20 cellular contexts compared by ENCODE assay signal in genomic region chr2:40975175-40975574, GRCh38.
DNase-seq lines count a peak whose midpoint lies in the region; ATAC-seq, FAIRE-seq and TF ChIP-seq lines count a peak whose summit lies in the region.
"Had no signal": no experiment of that assay in that cellular context is flagged by ENCODE, and none has a peak within 500 bp of the region (broad histone marks: within the 10 kb centered on the region; RNA-seq: fewer than 3 reads in every experiment).

No MANE protein-coding gene starts in this region.

- TF ChIP-seq RAD21 in neural cell (conservative IDR thresholded peaks at IDR 0.05) = no peak

- peak; percentile 81 for TF ChIP-seq EP300 in neural cell (conservative IDR thresholded peaks at IDR 0.05; ENCODE audit: poor library complexity, severe bottlenecking)

- H3K9ac ChIP-seq in neural cell (ENCODE audit: low read length) = no peak overlapping the region
- H3K9ac ChIP-seq: BLaER1 had no signal

- DNase-seq in NCI-H146 (lab: John Stamatoyannopoulos, UW) (peak; percentile 28), NCI-H146 treated with DMSO at 0.1 percent for 48 hours (lab: John Stamatoyannopoulos, UW; ENCODE audit: unreplicated experiment) (no peak), D721Med (ENCODE audit: insufficient read length, low spot score) (no peak), cerebellum (ENCODE audit: low spot score) (no peak)
- DNase-seq: 8988T; ACHN; BE2C; C1 segment of cervical spinal cord; CD4-positive, alpha-beta memory T cell; CD4-positive, CD25-positive, alpha-beta regulatory T cell; CD8-positive, alpha-beta memory T cell; COR-L47; DMS79 treated with DMSO at 0.1 percent for 48 hours; GF-D8 had no signal

- no peak overlapping the region for H3K27ac ChIP-seq in neural cell (ENCODE audit: low read length)
- H3K27ac ChIP-seq: BLaER1 had no signal

- H3K27me3 ChIP-seq in neural cell (ENCODE audit: insufficient read depth, low read depth, low read length) = no peaks in the 10 kb centered on the region
- H3K27me3 ChIP-seq: BE2C, BLaER1 had no signal

- no peaks in the 10 kb centered on the region for H3K79me2 ChIP-seq in neural cell (replicated peaks; ENCODE audit: insufficient read depth, low read length)

- H3K36me3 ChIP-seq in neural cell (ENCODE audit: insufficient read depth, low read length) = no peaks in the 10 kb centered on the region
- H3K36me3 ChIP-seq: BE2C, BLaER1 had no signal

- H4K20me1 ChIP-seq in neural cell (ENCODE audit: insufficient read depth) = no peaks in the 10 kb centered on the region
- H4K20me1 ChIP-seq: BLaER1 had no signal

- no peak for ATAC-seq in GM21619 (IDR thresholded peaks at IDR 0.05; ENCODE audit: unreplicated experiment)

- TF ChIP-seq CTCF in D721Med (IDR thresholded peaks at IDR 0.05; ENCODE audit: insufficient read depth, missing control alignments) (no peak), neural cell (IDR thresholded peaks at IDR 0.05; ENCODE audit: poor library complexity, severe bottlenecking) (no peak)

- FAIRE-seq in D721Med (lab: Jason Lieb, UNC) = peak; percentile 6
- FAIRE-seq: A204.1, GM12891, GM19239 had no signal

- peaks cover 7% of the 10 kb centered on the region for H3F3A ChIP-seq in neural cell (ENCODE audit: insufficient read depth, low read length, poor library complexity, severe bottlenecking)

- peaks cover 4% of the 10 kb centered on the region for H3K9me3 ChIP-seq in neural cell (ENCODE audit: low read length)
- H3K9me3 ChIP-seq: BE2C, BLaER1 had no signal

- H2AFZ ChIP-seq in neural cell (ENCODE audit: low read depth, low read length) = no peak overlapping the region

- no peaks in the 10 kb centered on the region for H3K9me2 ChIP-seq in neural cell (ENCODE audit: insufficient read depth, low read length)

- H3K4me2 ChIP-seq in neural cell (ENCODE audit: low read length) = no peak overlapping the region
- H3K4me2 ChIP-seq: BLaER1 had no signal

- H3K4me3 ChIP-seq in neural cell (ENCODE audit: low read length) = no peak overlapping the region
- H3K4me3 ChIP-seq: BLaER1 had no signal

TF ChIP-seq in neural cell, 6 proteins besides CTCF, POLR2A, EP300 and RAD21:
- TF ChIP-seq POLR2AphosphoS5 (IDR thresholded peaks at IDR 0.05) (peak; percentile 60), REST (IDR thresholded peaks at IDR 0.05; ENCODE audit: borderline replicate concordance) (no peak)
TF ChIP-seq in neural cell: peak in this region for 1.
